8 cellular contexts compared by ENCODE assay signal in genomic region chr19:16714702-16715294, GRCh38. TPM values are rescaled to one million over a fixed set of nuclear protein-coding genes. Genes with fewer than 3 reads are reported as not detected.
A peak's percentile ranks its signal among the peaks of the same experiment; 100 is the strongest.
DNase-seq lines count a peak whose midpoint lies in the region; ATAC-seq and TF ChIP-seq lines count a peak whose summit lies in the region.

No MANE protein-coding gene starts in this region.

- H3K4me3 ChIP-seq in CD8-positive, alpha-beta memory T cell (ENCODE audit: low read length), result no peak overlapping the region
- no peak overlapping the region for H3K4me3 ChIP-seq in HFF-Myc (replicated peaks; ENCODE audit: low read depth, low read length)

- peaks cover 0 to 6% (median 4%) of the 10 kb centered on the region in 3 donors for H3K4me1 Mint-ChIP-seq in CD8-positive, alpha-beta memory T cell
- no peaks in the 10 kb centered on the region for H3K4me1 Mint-ChIP-seq in progenitor cell of endocrine pancreas (ENCODE audit: low read depth)

- no peaks in the 10 kb centered on the region for H3K36me3 Mint-ChIP-seq in CD8-positive, alpha-beta memory T cell
- no peaks in the 10 kb centered on the region for H3K36me3 Mint-ChIP-seq in progenitor cell of endocrine pancreas (ENCODE audit: insufficient read depth)

- H3K36me3 ChIP-seq in CD8-positive, alpha-beta memory T cell (ENCODE audit: insufficient read depth, low read length), result no peaks in the 10 kb centered on the region

- H3K27me3 ChIP-seq in CD8-positive, alpha-beta memory T cell (ENCODE audit: insufficient read depth, low read length, poor library complexity, severe bottlenecking), result no peaks in the 10 kb centered on the region

- ATAC-seq in HG02973 (IDR thresholded peaks at IDR 0.05; ENCODE audit: unreplicated experiment), result no peak

- no peaks in the 10 kb centered on the region for H3K9me3 ChIP-seq in CD8-positive, alpha-beta memory T cell (ENCODE audit: low read length)

- POLR2A ChIA-PET in CD8-positive, alpha-beta memory T cell (lab: Charles Lee), result no interaction called here

- H3K4me1 ChIP-seq in CD8-positive, alpha-beta memory T cell (ENCODE audit: insufficient read depth, low read length), result peaks cover under 1% of the 10 kb centered on the region

- TF ChIP-seq CTCF in HFF-Myc (IDR thresholded peaks at IDR 0.05; ENCODE audit: low read depth, low read length, missing control alignments) (peak; percentile 91), progenitor cell of endocrine pancreas (IDR thresholded peaks at IDR 0.05; ENCODE audit: unreplicated experiment) (peak; percentile 83)

- no peaks in the 10 kb centered on the region for H3K9me3 Mint-ChIP-seq in CD8-positive, alpha-beta memory T cell
- no peaks in the 10 kb centered on the region for H3K9me3 Mint-ChIP-seq in progenitor cell of endocrine pancreas (ENCODE audit: low read depth)

- no peak overlapping the region for H3K4me3 Mint-ChIP-seq in CD8-positive, alpha-beta memory T cell
- no peak overlapping the region for H3K4me3 Mint-ChIP-seq in progenitor cell of endocrine pancreas (ENCODE audit: low read depth)

- peak in 4 of 5 donors; percentile 10 to 54 (median 20) for DNase-seq in CD8-positive, alpha-beta memory T cell
- DNase-seq in HFF-Myc (ENCODE audit: extremely low read depth, low read depth) (peak; percentile 27), OCI-M2 (lab: John Stamatoyannopoulos, UW; ENCODE audit: unreplicated experiment) (peak; percentile 81), glomerular endothelial cell (ENCODE audit: extremely low read depth, low read depth, low spot score) (peak; percentile 16), progenitor cell of endocrine pancreas (ENCODE audit: low spot score, unreplicated experiment) (peak; percentile 28), NCI-H1048 (lab: John Stamatoyannopoulos, UW) (no peak)
- DNase-seq in activated effector memory CD4-positive, alpha-beta T cell treated with anti-CD3 and anti-CD28 coated beads, Interleukin-2, amount 50 U/mL, for 16 hours, result peak; percentile 76

- H3K27ac Mint-ChIP-seq in CD8-positive, alpha-beta memory T cell, result no peak overlapping the region
- H3K27ac Mint-ChIP-seq in progenitor cell of endocrine pancreas, result no peak overlapping the region

- no peak overlapping the region for H3K27ac ChIP-seq in CD8-positive, alpha-beta memory T cell (ENCODE audit: low read depth, low read length)

- peaks cover 5 to 16% of the 10 kb centered on the region in 2 donors for H3K27me3 Mint-ChIP-seq in CD8-positive, alpha-beta memory T cell
- H3K27me3 Mint-ChIP-seq in progenitor cell of endocrine pancreas, result peaks cover 4% of the 10 kb centered on the region

- CTCF ChIA-PET in CD8-positive, alpha-beta memory T cell (lab: Charles Lee), result interaction anchor here (0.5 to 0.7 kb wide), 3 partner anchors 9 to 16 kb away, joined by 3 read pairs; no protein-coding TSS in a partner anchor

RNA-seq across cellular contexts. Expression of gene NWD1, which starts 4.8 kb away (rescaled TPM):
- total RNA-seq in CD8-positive, alpha-beta memory T cell, result not detected
- polyA plus RNA-seq in CD8-positive, alpha-beta memory T cell, result not detected
- total RNA-seq in glomerular endothelial cell (0.10 TPM in 1 of 2 replicates, not detected in the other), progenitor cell of endocrine pancreas (0.04 TPM in 1 of 2 replicates, not detected in the other)

RNA-seq across cellular contexts. Expression of gene TMEM38A, which starts 53.9 kb away (rescaled TPM):
- total RNA-seq in CD8-positive, alpha-beta memory T cell, result under 1 TPM; 0.50 to 0.60 TPM
- not detected for polyA plus RNA-seq in CD8-positive, alpha-beta memory T cell
- total RNA-seq in glomerular endothelial cell, result 0.34 and 1.2 TPM in 2 replicates
- total RNA-seq in progenitor cell of endocrine pancreas, result 8.8 and 12.2 TPM in 2 replicates

RNA-seq across cellular contexts. Expression of gene SMIM7, which starts 54.9 kb away (rescaled TPM):
- total RNA-seq in CD8-positive, alpha-beta memory T cell, result 10 to 100 TPM; 61.7 to 64.5 TPM
- polyA plus RNA-seq in CD8-positive, alpha-beta memory T cell, result 64.5 TPM
- 66.9 and 85.6 TPM in 2 replicates for total RNA-seq in glomerular endothelial cell
- total RNA-seq in progenitor cell of endocrine pancreas, result 73.0 and 81.3 TPM in 2 replicates
